In genomic region chr5:2751592-2752021, GRCh38 we compare ENCODE assay signal across 8 cellular contexts. TPM values are rescaled to one million over a fixed set of nuclear protein-coding genes. Genes with fewer than 3 reads are reported as not detected.
A peak's percentile ranks its signal among the peaks of the same experiment; 100 is the strongest.
DNase-seq lines count a peak whose midpoint lies in the region; ATAC-seq and TF ChIP-seq lines count a peak whose summit lies in the region.

TSS of gene IRX2 (minus strand) at chr5:2751677. CDS start at chr5:2751413, 264 bp downstream.

- peaks cover 11% of the 10 kb centered on the region for H3K27me3 ChIP-seq in thyroid gland

- intact Hi-C loops in thyroid gland (cut with DNase I): no loop called here

- no peaks in the 10 kb centered on the region for H3K36me3 ChIP-seq in thyroid gland

- peak in 1 of 2 donors; percentile 84 for TF ChIP-seq POLR2A in thyroid gland (IDR thresholded peaks at IDR 0.05)

- in situ Hi-C loops in T47D (cut with HindIII; ENCODE audit: low pct_unique_long_range_greater_than_20kb, low sequenced_read_pairs): no loop called here

- peak within 1 kb of the TSS in 1 of 3 donors; percentile 36 for H3K27ac ChIP-seq in thyroid gland

- ATAC-seq in GM21390 (IDR thresholded peaks at IDR 0.05; ENCODE audit: unreplicated experiment): no peak
- no peak for ATAC-seq in GM18517 (IDR thresholded peaks at IDR 0.05; ENCODE audit: unreplicated experiment)
- ATAC-seq in HG02642 (IDR thresholded peaks at IDR 0.05; ENCODE audit: poor library complexity, unreplicated experiment): no peak

- peaks cover 18 to 34% of the 10 kb centered on the region in 2 donors for H3K4me1 ChIP-seq in thyroid gland

- DNase-seq in AG10803 (ENCODE audit: low read depth) (peak; percentile 98), NCI-H1436 (lab: John Stamatoyannopoulos, UW) (peak; percentile 92), T47D (ENCODE audit: low read depth in 1 of 2, low spot score in 1 of 2) (peak; percentile 89 to 98), iris pigment epithelial cell (ENCODE audit: low read depth) (peak; percentile 57), thyroid gland (peak; percentile 66 to 77)

- TF ChIP-seq CTCF in AG10803 (conservative IDR thresholded peaks at IDR 0.05; ENCODE audit: low read length) (no peak), thyroid gland (IDR thresholded peaks at IDR 0.05) (no peak)

- WGBS in thyroid gland, 2 donors: 0% methylated on average over 1 of the region's 53 CpGs; no CpG with 5 or more reads in 1 of the 2 donors

- H3K9me3 ChIP-seq in thyroid gland: no peaks in the 10 kb centered on the region

- H3K4me3 ChIP-seq in AG10803 (ENCODE audit: low read length): peak within 1 kb of the TSS; percentile 81
- H3K4me3 ChIP-seq in thyroid gland (replicated peaks in 1 of 3): peak within 1 kb of the TSS in 1 of 3 donors; percentile 28

RNA-seq across cellular contexts. Expression of gene IRX2, which starts in this region (rescaled TPM):
- total RNA-seq in thyroid gland: 1 to 10 TPM; 2.5 to 7.6 (median 5.5) TPM
